Comparison of ENCODE assay signal across 8 cellular contexts in the genomic region with DNA sequence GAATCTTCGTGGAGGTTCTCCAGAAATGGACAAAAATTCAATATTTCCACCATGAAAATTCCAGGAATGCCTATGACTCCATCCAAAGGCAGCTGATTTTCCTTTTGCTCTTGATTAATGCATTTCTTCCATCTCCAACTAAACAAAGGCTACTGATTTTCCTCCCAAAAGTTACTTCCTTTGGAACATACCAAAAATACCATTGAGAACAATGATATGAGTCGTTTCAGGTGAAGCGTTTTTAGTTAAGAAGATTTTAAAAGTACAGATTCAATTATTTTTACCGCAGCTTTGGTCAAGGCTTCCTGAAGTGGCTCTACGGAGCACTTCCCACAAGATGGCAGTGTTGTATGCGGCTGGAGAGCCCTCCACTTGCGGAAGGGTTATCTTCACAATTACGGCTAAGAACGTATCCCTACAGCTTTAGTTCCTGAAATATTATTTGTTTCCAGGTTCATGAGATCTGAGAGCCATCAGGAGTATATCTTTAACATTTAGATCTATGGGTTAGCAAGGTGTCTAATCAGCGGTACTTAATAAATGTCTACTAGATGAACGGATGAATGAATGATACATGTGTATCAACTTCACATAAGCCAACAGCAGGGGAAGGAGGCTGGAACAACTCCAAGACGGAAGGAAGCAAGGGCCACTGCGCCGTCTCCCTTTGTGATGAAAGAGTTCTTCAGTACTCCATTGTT. TPM values are rescaled to one million over a fixed set of nuclear protein-coding genes. Genes with fewer than 3 reads are reported as not detected.
DNase-seq lines count a peak whose midpoint lies in the region; ATAC-seq and TF ChIP-seq lines count a peak whose summit lies in the region.

No MANE protein-coding gene starts in this region.

- H3K27me3 Mint-ChIP-seq in Calu3 (ENCODE audit: unreplicated experiment), result no peaks in the 10 kb centered on the region
- peaks cover 71% of the 10 kb centered on the region for H3K27me3 Mint-ChIP-seq in activated T-helper 2 cell treated with anti-CD3 and anti-CD28 coated beads, Interferon-gamma antibody, Interleukin-2, Interleukin-4, amounts not matched to agents 10 μg/mL and 5 μg/mL and 100 μg/mL, durations not matched to agents 14 hours and 24 hours and 36 hours (ENCODE audit: low read depth)

- no peaks in the 10 kb centered on the region for H3K9me3 Mint-ChIP-seq in Calu3 (ENCODE audit: low read depth, unreplicated experiment)
- H3K9me3 Mint-ChIP-seq in activated T-helper 2 cell treated with anti-CD3 and anti-CD28 coated beads, Interferon-gamma antibody, Interleukin-2, Interleukin-4, amounts not matched to agents 10 μg/mL and 5 μg/mL and 100 μg/mL, durations not matched to agents 14 hours and 24 hours and 36 hours, result no peaks in the 10 kb centered on the region

- H3K4me1 ChIP-seq in OCI-LY3 (ENCODE audit: low read length), result peaks cover 15% of the 10 kb centered on the region
- H3K4me1 ChIP-seq in aorta (ENCODE audit: control insufficient read depth in 1 of 2, insufficient read depth in 2 of 2, low read length in 2 of 2), result peaks cover 0 to 2% of the 10 kb centered on the region in 2 donors

- POLR2A ChIA-PET in HEK293T (lab: Yijun Ruan, JAX), result interaction anchor here (1.0 to 6.0 kb wide), 2 partner anchors 36 to 111 kb away, joined by 3 to 29 read pairs; partner anchors contain the start of gene ARSB

- H3K4me1 Mint-ChIP-seq in Calu3 (ENCODE audit: low read depth, unreplicated experiment), result peaks cover 23% of the 10 kb centered on the region
- H3K4me1 Mint-ChIP-seq in activated T-helper 2 cell treated with anti-CD3 and anti-CD28 coated beads, Interferon-gamma antibody, Interleukin-2, Interleukin-4, amounts not matched to agents 10 μg/mL and 5 μg/mL and 100 μg/mL, durations not matched to agents 14 hours and 24 hours and 36 hours (ENCODE audit: low read depth), result peaks cover 13% of the 10 kb centered on the region

- intact Hi-C loops in Calu3 (cut with micrococcal nuclease; ENCODE audit: unreplicated experiment) (loop anchor here (1.0 to 10.0 kb wide), 5 partner anchors 39 to 838 kb away; no protein-coding TSS in a partner anchor), aorta (cut with DNase I) (loop anchor here (5.0 kb wide), 2 partner anchors 441 to 446 kb away; no protein-coding TSS in a partner anchor)
- intact Hi-C loops in activated T-helper 2 cell treated with anti-CD3 and anti-CD28 coated beads, Interferon-gamma antibody, Interleukin-2, Interleukin-4, amounts not matched to agents 10 μg/mL and 5 μg/mL and 100 μg/mL, durations not matched to agents 14 hours and 24 hours and 36 hours (cut with micrococcal nuclease), result loop anchor here (1.0 to 10.0 kb wide), 5 partner anchors 36 to 1064 kb away; partner anchors contain the start of gene ARSB

- no peaks in the 10 kb centered on the region for H4K20me1 ChIP-seq in OCI-LY3 (ENCODE audit: insufficient read depth, low read length)

- H3K9me3 ChIP-seq in OCI-LY3 (ENCODE audit: insufficient read depth, low read length) (no peaks in the 10 kb centered on the region), aorta (ENCODE audit: control insufficient read depth, low read length) (no peaks in the 10 kb centered on the region)

- H3K36me3 ChIP-seq in OCI-LY3 (replicated peaks; ENCODE audit: low read depth, low read length), result no peaks in the 10 kb centered on the region
- no peaks in the 10 kb centered on the region for H3K36me3 ChIP-seq in aorta (ENCODE audit: control insufficient read depth in 1 of 2, insufficient read depth in 2 of 2, low read length in 1 of 2)

- 9 to 13% methylated on average over 14 of the region's 14 CpGs for WGBS in aorta, 2 donors

- H2AFZ ChIP-seq in OCI-LY3 (ENCODE audit: low read depth, low read length), result peak overlapping the region; percentile 97

- peak overlapping the region; percentile 37 for H3K9ac ChIP-seq in OCI-LY3 (ENCODE audit: low read length)

- H3K79me2 ChIP-seq in OCI-LY3 (ENCODE audit: low read length), result no peaks in the 10 kb centered on the region

- peaks cover 19% of the 10 kb centered on the region for H3K27me3 ChIP-seq in OCI-LY3 (ENCODE audit: low read depth, low read length)
- H3K27me3 ChIP-seq in aorta (ENCODE audit: control insufficient read depth in 1 of 2, insufficient read depth in 2 of 2, low read length in 1 of 2), result no peaks in the 10 kb centered on the region

- TF ChIP-seq CTCF in Calu3 (IDR thresholded peaks at IDR 0.05; ENCODE audit: unreplicated experiment), result peak; percentile 86
- peak; percentile 77 for TF ChIP-seq CTCF in OCI-LY3 (IDR thresholded peaks at IDR 0.05; ENCODE audit: low read depth, low read length)
- peak in 1 of 3 donors; percentile 41 for TF ChIP-seq CTCF in omental fat pad (IDR thresholded peaks at IDR 0.05)

- peak overlapping the region; percentile 85 for H3K4me2 ChIP-seq in OCI-LY3 (ENCODE audit: low read length)

- H3K27ac ChIP-seq in OCI-LY3 (ENCODE audit: low read length) (no peak overlapping the region), aorta (ENCODE audit: low read depth in 1 of 2, low read length in 2 of 2) (no peak overlapping the region)

- ATAC-seq in omental fat pad (ENCODE audit: low FRiP score) (peak; percentile 87), aorta (ENCODE audit: low FRiP score) (peak; percentile 87), HG03280 (IDR thresholded peaks at IDR 0.05; ENCODE audit: unreplicated experiment) (no peak)

- H3K4me3 Mint-ChIP-seq in Calu3 (ENCODE audit: low read depth, unreplicated experiment), result peak overlapping the region; percentile 48
- no peak overlapping the region for H3K4me3 Mint-ChIP-seq in activated T-helper 2 cell treated with anti-CD3 and anti-CD28 coated beads, Interferon-gamma antibody, Interleukin-2, Interleukin-4, amounts not matched to agents 10 μg/mL and 5 μg/mL and 100 μg/mL, durations not matched to agents 14 hours and 24 hours and 36 hours (ENCODE audit: low read depth)

- CTCF ChIA-PET in Calu3 (lab: Charles Lee), result interaction anchor here (0.7 to 8.3 kb wide), 10 partner anchors 9 to 754 kb away, joined by 3 to 210 read pairs (median 3); no protein-coding TSS in a partner anchor
- CTCF ChIA-PET in HEK293T (lab: Yijun Ruan, JAX), result interaction anchor here (0.5 to 7.6 kb wide), 21 partner anchors 9 to 835 kb away, joined by 3 to 200 read pairs (median 3); partner anchors contain the start of gene ARSB

- no TSS peak for BruUV-seq in Calu3 (replicated peaks; lab: Mats Ljungman, UMichigan)

- DNase-seq in Calu3 (peak; percentile 73), HEK293T (ENCODE audit: extremely low spot score) (peak; percentile 66), globus pallidus (ENCODE audit: low spot score) (peak; percentile 54), omental fat pad (ENCODE audit: low spot score) (no peak), aorta (peak in 1 of 2 donors; percentile 66)
- DNase-seq in activated T-helper 2 cell treated with anti-CD3 and anti-CD28 coated beads, Interferon-gamma antibody, Interleukin-2, Interleukin-4, amounts not matched to agents 10 μg/mL and 5 μg/mL and 100 μg/mL, durations not matched to agents 14 hours and 24 hours and 36 hours (ENCODE audit: low spot score), result peak; percentile 10

- H3K27ac Mint-ChIP-seq in Calu3 (ENCODE audit: unreplicated experiment), result no peak overlapping the region
- no peak overlapping the region for H3K27ac Mint-ChIP-seq in activated T-helper 2 cell treated with anti-CD3 and anti-CD28 coated beads, Interferon-gamma antibody, Interleukin-2, Interleukin-4, amounts not matched to agents 10 μg/mL and 5 μg/mL and 100 μg/mL, durations not matched to agents 14 hours and 24 hours and 36 hours

- H3K4me3 ChIP-seq in OCI-LY3 (ENCODE audit: low read length), result peak overlapping the region; percentile 70
- peak overlapping the region in 1 of 2 donors; percentile 34 for H3K4me3 ChIP-seq in aorta (ENCODE audit: low read length in 2 of 2)

- no peaks in the 10 kb centered on the region for H3K36me3 Mint-ChIP-seq in Calu3 (ENCODE audit: insufficient read depth, unreplicated experiment)
- H3K36me3 Mint-ChIP-seq in activated T-helper 2 cell treated with anti-CD3 and anti-CD28 coated beads, Interferon-gamma antibody, Interleukin-2, Interleukin-4, amounts not matched to agents 10 μg/mL and 5 μg/mL and 100 μg/mL, durations not matched to agents 14 hours and 24 hours and 36 hours (ENCODE audit: low read depth), result no peaks in the 10 kb centered on the region

TF ChIP-seq in HEK293T, 16 proteins besides CTCF, POLR2A, EP300 and RAD21:
- no peak for TF ChIP-seq SP1 (IDR thresholded peaks at IDR 0.05)
- TF ChIP-seq ZNF384 (IDR thresholded peaks at IDR 0.05), result no peak
- no peak for TF ChIP-seq ELF4 (IDR thresholded peaks at IDR 0.05)
- no peak for TF ChIP-seq FOXK2 (IDR thresholded peaks at IDR 0.05)

RNA-seq across cellular contexts. Expression of gene ARSB, which starts 35.9 kb away (rescaled TPM):
- total RNA-seq in Calu3 (2022) (14.1 and 21.4 TPM in 2 replicates), omental fat pad (10 to 100 TPM; 15.4 to 22.7 (median 15.8) TPM), aorta (10 to 100 TPM; 16.2 to 17.2 TPM)
- 19.0 and 19.6 TPM in 2 replicates for total RNA-seq in activated T-helper 2 cell treated with anti-CD3 and anti-CD28 coated beads, Interferon-gamma antibody, Interleukin-2, Interleukin-4, amounts not matched to agents 10 μg/mL and 5 μg/mL and 100 μg/mL, durations not matched to agents 14 hours and 24 hours and 36 hours
- polyA plus RNA-seq in aorta, result 1 to 10 TPM; 3.5 to 7.9 TPM

RNA-seq across cellular contexts. Expression of gene DMGDH, which starts 48.5 kb away (rescaled TPM):
- total RNA-seq in Calu3 (2022), result 1.1 and 1.3 TPM in 2 replicates
- 0.37 and 0.41 TPM in 2 replicates for total RNA-seq in activated T-helper 2 cell treated with anti-CD3 and anti-CD28 coated beads, Interferon-gamma antibody, Interleukin-2, Interleukin-4, amounts not matched to agents 10 μg/mL and 5 μg/mL and 100 μg/mL, durations not matched to agents 14 hours and 24 hours and 36 hours
- total RNA-seq in omental fat pad, result 10 to 100 TPM in 1 of 4 donors, 1 to 10 TPM in 3; 2.8 to 13.9 (median 4.4) TPM
- 1 to 10 TPM; 1.6 to 5.2 TPM for total RNA-seq in aorta
- polyA plus RNA-seq in aorta, result 1 to 10 TPM in 1 of 2 donors, under 1 TPM in 1; 0.64 to 4.8 TPM

RNA-seq across cellular contexts. Expression of gene BHMT2, which starts 48.6 kb away (rescaled TPM):
- not detected in 2 replicates for total RNA-seq in Calu3 (2022)
- total RNA-seq in activated T-helper 2 cell treated with anti-CD3 and anti-CD28 coated beads, Interferon-gamma antibody, Interleukin-2, Interleukin-4, amounts not matched to agents 10 μg/mL and 5 μg/mL and 100 μg/mL, durations not matched to agents 14 hours and 24 hours and 36 hours, result not detected in 2 replicates
- total RNA-seq in omental fat pad, result 10 to 100 TPM; 20.8 to 37.2 (median 25.0) TPM
- total RNA-seq in aorta, result 10 to 100 TPM; 16.3 to 34.7 TPM
- polyA plus RNA-seq in aorta, result 10 to 100 TPM; 17.2 to 22.7 TPM

Comparison
In these comparisons a context has a peak if more than half of its experiments do, and no peak if none do; other contexts are left out.
1. RNA of gene BHMT2, which starts 48.6 kb away (total RNA-seq): 16.3 to 34.7 TPM in aorta and 20.8 to 37.2 TPM in omental fat pad; not detected in Calu3 and not detected in activated T-helper 2 cell treated with anti-CD3 and anti-CD28 coated beads, Interferon-gamma antibody, Interleukin-2, Interleukin-4, amounts not matched to agents 10 μg/mL and 5 μg/mL and 100 μg/mL, durations not matched to agents 14 hours and 24 hours and 36 hours; every median in the first group is over 10 times any median in the second.